In the genomic region with DNA sequence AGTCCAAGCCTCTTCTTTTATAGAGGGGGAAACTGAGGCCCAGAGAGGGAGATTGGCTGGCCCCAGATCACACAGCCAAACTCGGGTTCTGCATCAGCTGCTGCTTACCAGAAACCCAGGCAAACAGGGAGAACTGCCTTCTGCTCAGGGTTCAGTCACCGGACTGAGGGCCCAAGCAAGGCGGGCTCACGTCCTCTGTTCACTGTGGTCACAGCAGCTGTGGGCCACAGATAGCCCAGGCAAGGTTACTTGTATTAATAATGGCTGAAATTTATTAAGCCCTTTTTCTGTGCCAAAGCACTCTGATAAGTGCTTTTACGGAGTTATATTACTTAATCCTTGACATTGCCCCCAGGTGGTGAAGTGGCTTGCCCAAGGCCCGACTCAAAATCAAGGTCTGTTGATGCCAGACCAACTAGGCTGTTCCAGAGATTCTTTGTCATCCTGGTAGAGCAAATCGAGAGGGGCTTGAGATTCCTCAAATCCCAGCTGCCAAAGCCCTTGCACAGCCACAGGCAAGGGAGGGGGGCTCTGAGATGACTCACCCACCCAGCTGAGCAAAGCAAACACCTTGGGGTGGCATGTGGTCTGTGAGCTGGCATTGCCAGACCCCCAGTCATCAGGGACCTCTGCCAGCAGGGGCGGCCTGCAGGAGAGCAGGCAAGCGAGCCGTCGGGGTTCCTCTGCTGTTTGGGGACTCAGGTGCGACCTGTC, we compare ENCODE assay signal across 1 cellular context.
A peak's percentile ranks its signal among the peaks of the same experiment; 100 is the strongest.
TF ChIP-seq lines count a peak whose summit lies in the region.

No MANE protein-coding gene starts in this region.

TF ChIP-seq in IMR-90, 13 proteins besides CTCF, POLR2A, EP300 and RAD21 (continued from another document):
- TF ChIP-seq BHLHE40 (IDR thresholded peaks at IDR 0.05; ENCODE audit: low read depth, low read length) (peak; percentile 73), SMC3 (IDR thresholded peaks at IDR 0.05; ENCODE audit: low read depth, low read length) (peak; percentile 5; the same call in 1 of the 2 replicates)
